Comparison of ENCODE assay signal across 8 cellular contexts in genomic region chr7:148696787-148697186, GRCh38. TPM values are rescaled to one million over a fixed set of nuclear protein-coding genes. Genes with fewer than 3 reads are reported as not detected.
DNase-seq lines count a peak whose midpoint lies in the region.

No MANE protein-coding gene starts in this region.

- H3K4me3 Mint-ChIP-seq in activated CD4-positive, alpha-beta T cell treated with anti-CD3 and anti-CD28 coated beads, Interleukin-2, amount 10 ng/mL, durations not matched to agents 7 days and 5 days = peak overlapping the region; percentile 17

- H3K36me3 ChIP-seq in SK-N-MC (ENCODE audit: insufficient read depth, low read length) (no peaks in the 10 kb centered on the region), iPS-20b (ENCODE audit: insufficient read depth, low read depth, low read length) (no peaks in the 10 kb centered on the region), subcutaneous abdominal adipose tissue (ENCODE audit: control insufficient read depth in 5 of 5, insufficient read depth in 5 of 5, low read length in 5 of 5) (no peaks in the 10 kb centered on the region)

- peaks cover 36% of the 10 kb centered on the region for H3K4me1 Mint-ChIP-seq in activated CD4-positive, alpha-beta T cell treated with anti-CD3 and anti-CD28 coated beads, Interleukin-2, amount 10 ng/mL, durations not matched to agents 7 days and 5 days

- H3K4me3 ChIP-seq in SK-N-MC = peak overlapping the region; percentile 91; the same call in 1 of the 2 replicates
- no peak overlapping the region for H3K4me3 ChIP-seq in iPS-20b (ENCODE audit: low read length)
- H3K4me3 ChIP-seq in subcutaneous abdominal adipose tissue (ENCODE audit: low read depth in 1 of 5, low read length in 5 of 5) = no peak overlapping the region

- H3K27me3 Mint-ChIP-seq in activated CD4-positive, alpha-beta T cell treated with anti-CD3 and anti-CD28 coated beads, Interleukin-2, amount 10 ng/mL, durations not matched to agents 7 days and 5 days = no peaks in the 10 kb centered on the region

- H3K27ac ChIP-seq in SK-N-MC (peak overlapping the region; percentile 53), iPS-20b (ENCODE audit: low read length) (no peak overlapping the region), subcutaneous abdominal adipose tissue (ENCODE audit: low read depth, low read length) (peak overlapping the region; percentile 93)

- POLR2A ChIA-PET in activated CD4-positive, alpha-beta T cell treated with anti-CD3 and anti-CD28 coated beads, Interleukin-2, amount 10 ng/mL, durations not matched to agents 7 days and 5 days (lab: Charles Lee) = no interaction called here

- H3K4me1 ChIP-seq in iPS-20b (ENCODE audit: insufficient read depth, low read length) = peaks cover 21% of the 10 kb centered on the region
- peaks cover 0 to 33% (median 30%) of the 10 kb centered on the region in 5 donors for H3K4me1 ChIP-seq in subcutaneous abdominal adipose tissue (ENCODE audit: control insufficient read depth in 5 of 5, insufficient read depth in 5 of 5, low read length in 5 of 5)

- no peak overlapping the region for H3K9ac ChIP-seq in SK-N-MC (ENCODE audit: insufficient read length)
- H3K9ac ChIP-seq in iPS-20b (ENCODE audit: low read depth, low read length) = peak overlapping the region; percentile 91; the same call in 1 of the 2 replicates
- H3K9ac ChIP-seq in subcutaneous abdominal adipose tissue (ENCODE audit: low read length in 5 of 5) = no peak overlapping the region

- peak overlapping the region; percentile 12 for H3K27ac Mint-ChIP-seq in activated CD4-positive, alpha-beta T cell treated with anti-CD3 and anti-CD28 coated beads, Interleukin-2, amount 10 ng/mL, durations not matched to agents 7 days and 5 days

- H3K9me3 ChIP-seq in SK-N-MC (ENCODE audit: low read depth, low read length) (no peaks in the 10 kb centered on the region), iPS-20b (ENCODE audit: insufficient read depth, low read depth, low read length) (no peaks in the 10 kb centered on the region), subcutaneous abdominal adipose tissue (ENCODE audit: control insufficient read depth in 5 of 5, low read length in 5 of 5) (no peaks in the 10 kb centered on the region)

- CTCF ChIA-PET in activated CD4-positive, alpha-beta T cell treated with anti-CD3 and anti-CD28 coated beads, Interleukin-2, amount 10 ng/mL, durations not matched to agents 7 days and 5 days (lab: Charles Lee) = no interaction called here

- H3K27me3 ChIP-seq in iPS-20b (ENCODE audit: insufficient read depth, low read length) (no peaks in the 10 kb centered on the region; the same call in 1 of the 2 replicates), subcutaneous abdominal adipose tissue (ENCODE audit: control insufficient read depth in 5 of 5, insufficient read depth in 4 of 5, low read length in 5 of 5) (no peaks in the 10 kb centered on the region)

- peaks cover 7% of the 10 kb centered on the region for H3K36me3 Mint-ChIP-seq in activated CD4-positive, alpha-beta T cell treated with anti-CD3 and anti-CD28 coated beads, Interleukin-2, amount 10 ng/mL, durations not matched to agents 7 days and 5 days (ENCODE audit: low read depth)

- no peak for DNase-seq in activated CD4-positive, alpha-beta T cell treated with anti-CD3 and anti-CD28 coated beads, Interleukin-2, amount 10 ng/mL, durations not matched to agents 7 days and 5 days
- no peak for DNase-seq in activated CD4-positive, alpha-beta T cell treated with anti-CD3 and anti-CD28 coated beads, Interleukin-2, amount 50 U/mL, for 4 hours
- DNase-seq in SK-N-MC (ENCODE audit: low read depth, low spot score) (no peak), HK-2 (ENCODE audit: unreplicated experiment) (no peak), NCI-H69 (lab: John Stamatoyannopoulos, UW) (no peak), cerebellar nuclear complex (lab: John Stamatoyannopoulos, UW) (no peak)

- H3K9me3 Mint-ChIP-seq in activated CD4-positive, alpha-beta T cell treated with anti-CD3 and anti-CD28 coated beads, Interleukin-2, amount 10 ng/mL, durations not matched to agents 7 days and 5 days = no peaks in the 10 kb centered on the region

RNA-seq across cellular contexts. Expression of gene CUL1, which starts 1.9 kb away (rescaled TPM):
- 10 to 100 TPM; 51.9 to 57.8 TPM for total RNA-seq in activated CD4-positive, alpha-beta T cell treated with anti-CD3 and anti-CD28 coated beads, Interleukin-2, amount 10 ng/mL, durations not matched to agents 7 days and 5 days
